Comparison of ENCODE assay signal across 17 cellular contexts in genomic region chr15:80834906-80835305, GRCh38. TPM values are rescaled to one million over a fixed set of nuclear protein-coding genes. Genes with fewer than 3 reads are reported as not detected.
"Had no signal": no experiment of that assay in that cellular context is flagged by ENCODE, and none has a peak within 500 bp of the region (broad histone marks: within the 10 kb centered on the region; RNA-seq: fewer than 3 reads in every experiment).

No MANE protein-coding gene starts in this region.

- H3K27ac ChIP-seq: body of pancreas, esophagus muscularis mucosa, heart left ventricle had no signal

- H3K9me3 Mint-ChIP-seq: activated CD4-positive, alpha-beta T cell treated with anti-CD3 and anti-CD28 coated beads, Interleukin-2, amount 10 ng/mL, durations not matched to agents 7 days and 5 days; activated T-helper 2 cell treated with anti-CD3 and anti-CD28 coated beads, Interferon-gamma antibody, Interleukin-2, Interleukin-4, amounts not matched to agents 10 μg/mL and 5 μg/mL and 100 μg/mL, durations not matched to agents 14 hours and 24 hours and 36 hours; dendritic cell treated with granulocyte-macrophage colony-stimulating factor and Interleukin-4, amounts not matched to agents 40 ng/mL and 50 ng/mL, for 4 days; nephron had no signal

- DNase-seq: activated CD4-positive, alpha-beta T cell treated with anti-CD3 and anti-CD28 coated beads, Interleukin-2, amount 10 ng/mL, durations not matched to agents 7 days and 5 days; activated CD4-positive, CD25-positive, alpha-beta regulatory T cell; activated CD8-positive, alpha-beta memory T cell treated with anti-CD3 and anti-CD28 coated beads for 24 hours; activated naive CD4-positive, alpha-beta T cell treated with anti-CD3 and anti-CD28 coated beads, Interleukin-2, amount 50 U/mL, for 16 hours; activated T-cell treated with anti-CD3 and anti-CD28 coated beads for 4 hours; body of pancreas; central memory CD4-positive, alpha-beta T cell; heart left ventricle; mammary epithelial cell; stimulated activated CD4-positive, alpha-beta T cell treated with anti-CD3 and anti-CD28 coated beads, Interleukin-15, amount 100 ng/mL, for 24 hours; stimulated activated CD4-positive, alpha-beta T cell treated with anti-CD3 and anti-CD28 coated beads, Interleukin-4, amount 100 ng/mL, for 4 hours; T-helper 17 cell; transverse colon had no signal

- H3K4me3 Mint-ChIP-seq: activated CD4-positive, alpha-beta T cell treated with anti-CD3 and anti-CD28 coated beads, Interleukin-2, amount 10 ng/mL, durations not matched to agents 7 days and 5 days; dendritic cell treated with granulocyte-macrophage colony-stimulating factor and Interleukin-4, amounts not matched to agents 40 ng/mL and 50 ng/mL, for 4 days; nephron; T-helper 17 cell had no signal

- H3K27me3 ChIP-seq: body of pancreas, esophagus muscularis mucosa, transverse colon had no signal

- H3K4me1 Mint-ChIP-seq: activated CD4-positive, alpha-beta T cell treated with anti-CD3 and anti-CD28 coated beads, Interleukin-2, amount 10 ng/mL, durations not matched to agents 7 days and 5 days had no signal

- H3K27ac Mint-ChIP-seq: activated CD4-positive, alpha-beta T cell treated with anti-CD3 and anti-CD28 coated beads, Interleukin-2, amount 10 ng/mL, durations not matched to agents 7 days and 5 days; activated T-helper 2 cell treated with anti-CD3 and anti-CD28 coated beads, Interferon-gamma antibody, Interleukin-2, Interleukin-4, amounts not matched to agents 10 μg/mL and 5 μg/mL and 100 μg/mL, durations not matched to agents 14 hours and 24 hours and 36 hours; dendritic cell treated with granulocyte-macrophage colony-stimulating factor and Interleukin-4, amounts not matched to agents 40 ng/mL and 50 ng/mL, for 4 days; nephron; T-helper 17 cell had no signal

- H3K4me1 ChIP-seq: body of pancreas, heart left ventricle had no signal

- H3K4me3 ChIP-seq: body of pancreas, esophagus muscularis mucosa, heart left ventricle, transverse colon had no signal

- ATAC-seq: body of pancreas, heart left ventricle, T-helper 17 cell had no signal

- H3K36me3 ChIP-seq: esophagus muscularis mucosa, heart left ventricle, transverse colon had no signal

- H3K9me3 ChIP-seq: body of pancreas, esophagus muscularis mucosa, heart left ventricle, transverse colon had no signal

RNA-seq across cellular contexts. Expression of gene CEMIP, which starts 55.7 kb away (rescaled TPM):
- total RNA-seq: activated CD4-positive, alpha-beta T cell treated with anti-CD3 and anti-CD28 coated beads, Interleukin-2, amount 10 ng/mL, durations not matched to agents 7 days and 5 days had no signal
